18 cellular contexts compared by ENCODE assay signal in the genomic region with DNA sequence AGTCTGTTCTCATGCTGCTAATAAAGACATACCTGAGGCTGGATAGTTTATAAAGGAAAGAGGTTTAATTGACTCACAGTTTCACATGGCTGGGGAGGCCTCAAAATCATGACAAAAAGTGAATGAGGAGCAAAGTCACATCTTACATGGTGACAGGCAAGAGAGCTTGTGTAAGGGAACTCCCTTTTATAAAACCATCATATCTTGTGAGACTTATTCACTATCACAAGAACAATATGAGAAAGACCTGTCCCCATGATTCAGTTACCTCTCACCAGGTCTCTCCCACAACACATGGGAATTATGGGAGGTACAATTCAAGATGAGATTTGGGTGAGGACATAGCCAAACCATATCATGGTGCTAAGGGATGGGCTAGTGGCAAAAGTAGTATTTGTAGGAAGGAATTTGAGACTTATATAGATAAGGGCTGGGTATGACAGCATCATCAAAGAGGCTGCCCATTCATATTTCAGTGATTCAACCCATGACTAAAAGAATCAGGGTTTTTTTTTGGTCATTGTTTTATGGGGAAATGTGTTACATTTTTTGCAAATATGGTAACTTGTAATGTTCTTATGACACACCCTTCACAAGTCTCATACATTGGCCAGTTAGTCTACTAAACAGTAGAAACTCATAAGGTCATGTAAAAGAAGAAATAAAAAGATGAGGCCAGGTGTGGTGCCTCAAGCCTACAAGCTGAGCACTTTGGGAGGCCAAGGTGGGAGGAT. TPM values are rescaled to one million over a fixed set of nuclear protein-coding genes. Genes with fewer than 3 reads are reported as not detected.
A peak's percentile ranks its signal among the peaks of the same experiment; 100 is the strongest.
DNase-seq lines count a peak whose midpoint lies in the region; ATAC-seq and TF ChIP-seq lines count a peak whose summit lies in the region.
"Had no signal": no experiment of that assay in that cellular context is flagged by ENCODE, and none has a peak within 500 bp of the region (broad histone marks: within the 10 kb centered on the region; RNA-seq: fewer than 3 reads in every experiment).

No MANE protein-coding gene starts in this region.

- DNase-seq in activated naive CD4-positive, alpha-beta T cell treated with anti-CD3 and anti-CD28 coated beads, Interleukin-2, amount 50 U/mL, for 72 hours (ENCODE audit: low spot score in 2 of 2) = no peak
- DNase-seq in activated naive CD4-positive, alpha-beta T cell (lab: John Stamatoyannopoulos, UW) = no peak
- DNase-seq in epithelial cell of esophagus (ENCODE audit: low read depth) (peak; percentile 14), NCI-H524 (lab: John Stamatoyannopoulos, UW) (no peak)
- no peak for DNase-seq in effector CD8-positive, alpha-beta T cell (lab: John Stamatoyannopoulos, UW)
- DNase-seq: ACHN; BE2C; C1 segment of cervical spinal cord; CD4-positive, CD25-positive, alpha-beta regulatory T cell; CD8-positive, alpha-beta memory T cell; COR-L47; DMS 273 treated with DMSO at 0.1 percent for 48 hours; DMS53; DND-41; EL; H9 had no signal

- peak; percentile 46 to 68 for ATAC-seq in activated naive CD4-positive, alpha-beta T cell treated with anti-CD3 and anti-CD28 coated beads, Interleukin-2, amount 50 U/mL, for 72 hours
- peak; percentile 67 for ATAC-seq in activated T-helper 17 cell treated with anti-CD3 and anti-CD28 coated beads, Interleukin-2, amount 50 U/mL, for 72 hours (replicated peaks)

- H3K36me3 Mint-ChIP-seq in activated naive CD4-positive, alpha-beta T cell treated with anti-CD3 and anti-CD28 coated beads, Interleukin-2, amount 50 U/mL, for 72 hours = no peaks in the 10 kb centered on the region
- no peaks in the 10 kb centered on the region for H3K36me3 Mint-ChIP-seq in activated T-helper 17 cell treated with anti-CD3 and anti-CD28 coated beads, Interleukin-2, amount 50 U/mL, for 72 hours (ENCODE audit: low read depth)
- H3K36me3 Mint-ChIP-seq: CD4-positive, CD25-positive, alpha-beta regulatory T cell; CD8-positive, alpha-beta memory T cell had no signal

- H3K4me3 Mint-ChIP-seq in activated T-helper 17 cell treated with anti-CD3 and anti-CD28 coated beads, Interleukin-2, amount 50 U/mL, for 72 hours = no peak overlapping the region
- H3K4me3 Mint-ChIP-seq: CD8-positive, alpha-beta memory T cell; H9 had no signal

- H3K4me1 Mint-ChIP-seq in activated T-helper 17 cell treated with anti-CD3 and anti-CD28 coated beads, Interleukin-2, amount 50 U/mL, for 72 hours = no peaks in the 10 kb centered on the region
- H3K4me1 Mint-ChIP-seq: CD4-positive, CD25-positive, alpha-beta regulatory T cell; CD8-positive, alpha-beta memory T cell; H9 had no signal

- H3K27ac Mint-ChIP-seq in activated naive CD4-positive, alpha-beta T cell treated with anti-CD3 and anti-CD28 coated beads, Interleukin-2, amount 50 U/mL, for 72 hours = no peak overlapping the region
- H3K27ac Mint-ChIP-seq in activated T-helper 17 cell treated with anti-CD3 and anti-CD28 coated beads, Interleukin-2, amount 50 U/mL, for 72 hours = no peak overlapping the region
- H3K27ac Mint-ChIP-seq: CD4-positive, CD25-positive, alpha-beta regulatory T cell; CD8-positive, alpha-beta memory T cell had no signal

- no peak overlapping the region for H3K4me3 ChIP-seq in epithelial cell of esophagus (ENCODE audit: low read length)

- no peak for TF ChIP-seq CTCF in epithelial cell of esophagus (IDR thresholded peaks at IDR 0.05; ENCODE audit: insufficient read depth, low read depth, low read length, missing control alignments)

- H3K9me3 Mint-ChIP-seq in activated naive CD4-positive, alpha-beta T cell treated with anti-CD3 and anti-CD28 coated beads, Interleukin-2, amount 50 U/mL, for 72 hours = no peaks in the 10 kb centered on the region
- H3K9me3 Mint-ChIP-seq in activated T-helper 17 cell treated with anti-CD3 and anti-CD28 coated beads, Interleukin-2, amount 50 U/mL, for 72 hours = no peaks in the 10 kb centered on the region
- H3K9me3 Mint-ChIP-seq: CD8-positive, alpha-beta memory T cell had no signal

- H3K27me3 Mint-ChIP-seq in activated T-helper 17 cell treated with anti-CD3 and anti-CD28 coated beads, Interleukin-2, amount 50 U/mL, for 72 hours = no peaks in the 10 kb centered on the region

RNA-seq across cellular contexts. Expression of gene NUP62CL, which starts 34.7 kb away (rescaled TPM):
- total RNA-seq in activated naive CD4-positive, alpha-beta T cell treated with anti-CD3 and anti-CD28 coated beads, Interleukin-2, amount 50 U/mL, for 72 hours = 1 to 10 TPM; 4.5 to 8.1 TPM
- total RNA-seq in activated T-helper 17 cell treated with anti-CD3 and anti-CD28 coated beads, Interleukin-2, amount 50 U/mL, for 72 hours = 1 to 10 TPM; 2.2 to 5.5 TPM

RNA-seq across cellular contexts. Expression of gene DNAAF6, which starts 34.9 kb away (rescaled TPM):
- total RNA-seq in activated naive CD4-positive, alpha-beta T cell treated with anti-CD3 and anti-CD28 coated beads, Interleukin-2, amount 50 U/mL, for 72 hours = not detected
- total RNA-seq in activated T-helper 17 cell treated with anti-CD3 and anti-CD28 coated beads, Interleukin-2, amount 50 U/mL, for 72 hours = not detected
- total RNA-seq: CD4-positive, CD25-positive, alpha-beta regulatory T cell; CD8-positive, alpha-beta memory T cell; H1; H9 had no signal

RNA-seq across cellular contexts. Expression of gene RBM41, which starts 52.9 kb away (rescaled TPM):
- total RNA-seq in activated naive CD4-positive, alpha-beta T cell treated with anti-CD3 and anti-CD28 coated beads, Interleukin-2, amount 50 U/mL, for 72 hours = 10 to 100 TPM; 10.4 to 14.2 TPM
- 10 to 100 TPM; 11.9 to 14.2 TPM for total RNA-seq in activated T-helper 17 cell treated with anti-CD3 and anti-CD28 coated beads, Interleukin-2, amount 50 U/mL, for 72 hours
